Comparison of ENCODE assay signal across 8 cellular contexts in genomic region chr21:33640697-33641338, GRCh38.
A peak's percentile ranks its signal among the peaks of the same experiment; 100 is the strongest.
DNase-seq lines count a peak whose midpoint lies in the region; ATAC-seq and TF ChIP-seq lines count a peak whose summit lies in the region.

No MANE protein-coding gene starts in this region.

- no peak for TF ChIP-seq POLR2A in erythroblast (IDR thresholded peaks at IDR 0.05; ENCODE audit: low read length)

- H3K4me1 ChIP-seq in RWPE2 (ENCODE audit: insufficient read depth, poor library complexity, severe bottlenecking) (peaks cover 18% of the 10 kb centered on the region), neuron (ENCODE audit: insufficient read depth, low read length) (peaks cover 14% of the 10 kb centered on the region)

- H3K27ac ChIP-seq in RWPE2 (ENCODE audit: poor library complexity, severe bottlenecking): peak overlapping the region; percentile 62

- peak overlapping the region; percentile 41 for H2AFZ ChIP-seq in neuron (ENCODE audit: low read depth, low read length)

- peak; percentile 10 for DNase-seq in stimulated activated CD4-positive, alpha-beta T cell treated with anti-CD3 and anti-CD28 coated beads, Interleukin-15, amount 100 ng/mL, for 24 hours
- no peak for DNase-seq in stimulated activated CD4-positive, alpha-beta T cell treated with anti-CD3 and anti-CD28 coated beads, Interleukin-2, amount 100 ng/mL, for 48 hours
- DNase-seq in RWPE2 (ENCODE audit: low spot score) (no peak), erythroblast (lab: John Stamatoyannopoulos, UW) (peak; percentile 57 to 66)
- no peak for DNase-seq in activated CD8-positive, alpha-beta memory T cell treated with anti-CD3 and anti-CD28 coated beads, Interleukin-2, amount 50 U/mL, for 48 hours
- DNase-seq in stimulated activated CD4-positive, alpha-beta T cell treated with anti-CD3 and anti-CD28 coated beads, Interleukin-1b, Interleukin-23, amount 100 ng/mL, for 48 hours: no peak

- no peak for ATAC-seq in RWPE2 (ENCODE audit: low read depth)
- ATAC-seq in HG02973 (IDR thresholded peaks at IDR 0.05; ENCODE audit: unreplicated experiment): no peak

- H3K27me3 ChIP-seq in RWPE2 (ENCODE audit: insufficient read depth, poor library complexity, severe bottlenecking): no peaks in the 10 kb centered on the region
- H3K27me3 ChIP-seq in neuron (ENCODE audit: insufficient read depth, low read length): no peaks in the 10 kb centered on the region

- H3K36me3 ChIP-seq in RWPE2 (ENCODE audit: low read depth) (no peaks in the 10 kb centered on the region), neuron (ENCODE audit: insufficient read depth, low read length) (peaks cover 16% of the 10 kb centered on the region)

- peak overlapping the region; percentile 75 for H3K4me3 ChIP-seq in RWPE2 (ENCODE audit: severe bottlenecking)
- H3K4me3 ChIP-seq in neuron (ENCODE audit: low read length): peak overlapping the region; percentile 70

- TF ChIP-seq CTCF in RWPE2 (IDR thresholded peaks at IDR 0.05; ENCODE audit: poor library complexity, severe bottlenecking): no peak

- H3K9me3 ChIP-seq in RWPE2 (ENCODE audit: severe bottlenecking) (no peaks in the 10 kb centered on the region), neuron (ENCODE audit: low read length) (no peaks in the 10 kb centered on the region)

Comparison
In these comparisons a context has a peak if more than half of its experiments do, and no peak if none do; other contexts are left out.
1. DNase-seq: peak in stimulated activated CD4-positive, alpha-beta T cell treated with anti-CD3 and anti-CD28 coated beads, Interleukin-15, amount 100 ng/mL, for 24 hours (single experiment) and erythroblast (2 of 2); none in stimulated activated CD4-positive, alpha-beta T cell treated with anti-CD3 and anti-CD28 coated beads, Interleukin-2, amount 100 ng/mL, for 48 hours (0 of 2), RWPE2 (single experiment), activated CD8-positive, alpha-beta memory T cell treated with anti-CD3 and anti-CD28 coated beads, Interleukin-2, amount 50 U/mL, for 48 hours (single experiment) and stimulated activated CD4-positive, alpha-beta T cell treated with anti-CD3 and anti-CD28 coated beads, Interleukin-1b, Interleukin-23, amount 100 ng/mL, for 48 hours (single experiment).